ENCODE assay signal across 18 cellular contexts in genomic region chr1:98385691-98386090, GRCh38.
DNase-seq lines count a peak whose midpoint lies in the region; ATAC-seq and TF ChIP-seq lines count a peak whose summit lies in the region.
"Had no signal": no experiment of that assay in that cellular context is flagged by ENCODE, and none has a peak within 500 bp of the region (broad histone marks: within the 10 kb centered on the region; RNA-seq: fewer than 3 reads in every experiment).

No MANE protein-coding gene starts in this region.

- intact Hi-C loops in esophagus squamous epithelium (cut with DNase I): no loop called here

- H3K9me3 ChIP-seq in smooth muscle cell (replicated peaks; ENCODE audit: low read depth): no peaks in the 10 kb centered on the region
- H3K9me3 ChIP-seq in esophagus squamous epithelium: no peaks in the 10 kb centered on the region

- H3K27ac ChIP-seq in smooth muscle cell (ENCODE audit: low read depth) (peak overlapping the region; percentile 22), esophagus squamous epithelium (no peak overlapping the region)
- H3K27ac ChIP-seq: 22Rv1, KMS-11 had no signal

- peak overlapping the region; percentile 42 for H3K4me2 ChIP-seq in smooth muscle cell
- H3K4me2 ChIP-seq: KMS-11 had no signal

- H3K36me3 ChIP-seq in smooth muscle cell (ENCODE audit: low read depth) (no peaks in the 10 kb centered on the region), esophagus squamous epithelium (no peaks in the 10 kb centered on the region)

- peak; percentile 36 for DNase-seq in NCI-H1694 treated with DMSO at 0.1 percent for 48 hours (lab: John Stamatoyannopoulos, UW)
- DNase-seq in NCI-H1694 (lab: John Stamatoyannopoulos, UW): no peak
- peak; percentile 38 for DNase-seq in RPMI7951 (ENCODE audit: low read depth)
- peak; percentile 33 for DNase-seq in fibroblast of mammary gland (ENCODE audit: low read depth)
- DNase-seq in smooth muscle cell (lab: John Stamatoyannopoulos, UW; ENCODE audit: unreplicated experiment): no peak
- no peak for DNase-seq in GF-D8 (lab: John Stamatoyannopoulos, UW)
- DNase-seq in esophagus squamous epithelium (lab: John Stamatoyannopoulos, UW): no peak
- DNase-seq: CD8-positive, alpha-beta T cell; DMS79; GDM1; NCI-H1930; NCI-H2171 treated with DMSO at 0.1 percent for 48 hours; NCI-H774; PC-3 had no signal

- ATAC-seq in HG03097 (IDR thresholded peaks at IDR 0.05; ENCODE audit: low FRiP score, unreplicated experiment): no peak
- ATAC-seq: CD8-positive, alpha-beta T cell; HepG2; PC-3 had no signal

- H2AFZ ChIP-seq in smooth muscle cell (ENCODE audit: low read depth): no peak overlapping the region

- H3K79me2 ChIP-seq in smooth muscle cell (ENCODE audit: low read depth): no peaks in the 10 kb centered on the region

- H3K4me1 ChIP-seq in smooth muscle cell (ENCODE audit: low read depth) (peaks cover 20% of the 10 kb centered on the region), esophagus squamous epithelium (no peaks in the 10 kb centered on the region)

- no peak for TF ChIP-seq POLR2A in esophagus squamous epithelium (IDR thresholded peaks at IDR 0.05)

- no peaks in the 10 kb centered on the region for H3F3A ChIP-seq in smooth muscle cell (ENCODE audit: low read depth)

- H3K4me3 ChIP-seq in fibroblast of mammary gland (ENCODE audit: control insufficient read depth, low read depth, low read length) (no peak overlapping the region), smooth muscle cell (no peak overlapping the region), esophagus squamous epithelium (no peak overlapping the region)

- no peaks in the 10 kb centered on the region for H4K20me1 ChIP-seq in smooth muscle cell (ENCODE audit: low read depth)

- TF ChIP-seq CTCF in fibroblast of mammary gland (conservative IDR thresholded peaks at IDR 0.05; ENCODE audit: control insufficient read depth, insufficient read depth, low read depth, low read length): no peak
- no peak for TF ChIP-seq CTCF in smooth muscle cell (IDR thresholded peaks at IDR 0.05; ENCODE audit: borderline replicate concordance, insufficient read depth, poor library complexity, severe bottlenecking)
- TF ChIP-seq CTCF in esophagus squamous epithelium (IDR thresholded peaks at IDR 0.05): no peak

- WGBS in smooth muscle cell (ENCODE audit: low lambda C conversion rate): 17% methylated on average over 1 of the region's 1 CpG
- 58 to 72% methylated on average over 1 of the region's 1 CpG for WGBS in esophagus squamous epithelium, 2 donors

- H3K9ac ChIP-seq in smooth muscle cell (ENCODE audit: low read depth): no peak overlapping the region
- H3K9ac ChIP-seq: KMS-11 had no signal

- H3K27me3 ChIP-seq in smooth muscle cell (ENCODE audit: low read depth) (no peaks in the 10 kb centered on the region), esophagus squamous epithelium (no peaks in the 10 kb centered on the region)

Comparison
In these comparisons a context has a peak if more than half of its experiments do, and no peak if none do; other contexts are left out.
1. DNase-seq: peak in NCI-H1694 treated with DMSO at 0.1 percent for 48 hours (single experiment), RPMI7951 (single experiment) and fibroblast of mammary gland (single experiment); none in NCI-H1694 (single experiment), smooth muscle cell (single experiment), GF-D8 (single experiment) and esophagus squamous epithelium (single experiment).